1 cellular context compared by ENCODE assay signal in the genomic region with DNA sequence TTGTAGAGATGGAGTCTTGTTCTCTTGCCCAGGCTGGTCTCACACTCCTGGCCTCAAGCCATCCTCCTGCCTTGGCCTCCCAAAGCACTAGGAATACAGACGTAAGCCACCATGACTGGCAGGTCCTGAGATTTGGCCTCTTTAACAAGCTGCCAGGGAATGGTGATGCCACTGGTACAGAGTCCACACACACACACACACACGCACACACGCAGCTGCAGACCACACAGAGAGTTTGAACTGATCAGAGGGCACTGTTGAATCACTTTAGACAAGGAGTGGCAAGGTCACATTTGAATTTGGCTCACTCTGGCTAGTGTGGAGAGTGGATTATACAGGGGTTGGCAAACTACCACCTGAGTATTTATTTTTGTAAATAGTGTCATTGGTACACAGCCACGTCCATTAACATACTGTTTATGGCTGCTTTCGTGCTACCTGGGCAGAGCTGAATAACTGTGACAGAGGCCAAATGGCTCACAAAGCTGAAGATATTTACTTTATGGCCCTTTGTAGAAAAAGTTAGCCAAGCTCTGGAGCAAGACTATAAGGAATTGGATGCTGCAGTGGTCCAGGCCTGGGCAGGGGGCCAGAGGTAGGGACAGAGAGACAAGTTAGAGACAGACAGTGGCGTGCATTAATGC.
TF ChIP-seq lines count a peak whose summit lies in the region.

No MANE protein-coding gene starts in this region.

TF ChIP-seq in HepG2, 621 proteins besides CTCF, POLR2A, EP300 and RAD21 (continued from another document and continues in another):
- TF ChIP-seq, protein P1, sequence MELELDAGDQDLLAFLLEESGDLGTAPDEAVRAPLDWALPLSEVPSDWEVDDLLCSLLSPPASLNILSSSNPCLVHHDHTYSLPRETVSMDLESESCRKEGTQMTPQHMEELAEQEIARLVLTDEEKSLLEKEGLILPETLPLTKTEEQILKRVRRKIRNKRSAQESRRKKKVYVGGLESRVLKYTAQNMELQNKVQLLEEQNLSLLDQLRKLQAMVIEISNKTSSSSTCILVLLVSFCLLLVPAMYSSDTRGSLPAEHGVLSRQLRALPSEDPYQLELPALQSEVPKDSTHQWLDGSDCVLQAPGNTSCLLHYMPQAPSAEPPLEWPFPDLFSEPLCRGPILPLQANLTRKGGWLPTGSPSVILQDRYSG (CRISPR knock-in tag; IDR thresholded peaks at IDR 0.05) = no peak
- no peak for TF ChIP-seq STAG1 (CRISPR knock-in tag; IDR thresholded peaks at IDR 0.05)
- no peak for TF ChIP-seq SAFB2 (CRISPR knock-in tag; IDR thresholded peaks at IDR 0.05; ENCODE audit: borderline replicate concordance, low read depth)
- TF ChIP-seq, protein P2, sequence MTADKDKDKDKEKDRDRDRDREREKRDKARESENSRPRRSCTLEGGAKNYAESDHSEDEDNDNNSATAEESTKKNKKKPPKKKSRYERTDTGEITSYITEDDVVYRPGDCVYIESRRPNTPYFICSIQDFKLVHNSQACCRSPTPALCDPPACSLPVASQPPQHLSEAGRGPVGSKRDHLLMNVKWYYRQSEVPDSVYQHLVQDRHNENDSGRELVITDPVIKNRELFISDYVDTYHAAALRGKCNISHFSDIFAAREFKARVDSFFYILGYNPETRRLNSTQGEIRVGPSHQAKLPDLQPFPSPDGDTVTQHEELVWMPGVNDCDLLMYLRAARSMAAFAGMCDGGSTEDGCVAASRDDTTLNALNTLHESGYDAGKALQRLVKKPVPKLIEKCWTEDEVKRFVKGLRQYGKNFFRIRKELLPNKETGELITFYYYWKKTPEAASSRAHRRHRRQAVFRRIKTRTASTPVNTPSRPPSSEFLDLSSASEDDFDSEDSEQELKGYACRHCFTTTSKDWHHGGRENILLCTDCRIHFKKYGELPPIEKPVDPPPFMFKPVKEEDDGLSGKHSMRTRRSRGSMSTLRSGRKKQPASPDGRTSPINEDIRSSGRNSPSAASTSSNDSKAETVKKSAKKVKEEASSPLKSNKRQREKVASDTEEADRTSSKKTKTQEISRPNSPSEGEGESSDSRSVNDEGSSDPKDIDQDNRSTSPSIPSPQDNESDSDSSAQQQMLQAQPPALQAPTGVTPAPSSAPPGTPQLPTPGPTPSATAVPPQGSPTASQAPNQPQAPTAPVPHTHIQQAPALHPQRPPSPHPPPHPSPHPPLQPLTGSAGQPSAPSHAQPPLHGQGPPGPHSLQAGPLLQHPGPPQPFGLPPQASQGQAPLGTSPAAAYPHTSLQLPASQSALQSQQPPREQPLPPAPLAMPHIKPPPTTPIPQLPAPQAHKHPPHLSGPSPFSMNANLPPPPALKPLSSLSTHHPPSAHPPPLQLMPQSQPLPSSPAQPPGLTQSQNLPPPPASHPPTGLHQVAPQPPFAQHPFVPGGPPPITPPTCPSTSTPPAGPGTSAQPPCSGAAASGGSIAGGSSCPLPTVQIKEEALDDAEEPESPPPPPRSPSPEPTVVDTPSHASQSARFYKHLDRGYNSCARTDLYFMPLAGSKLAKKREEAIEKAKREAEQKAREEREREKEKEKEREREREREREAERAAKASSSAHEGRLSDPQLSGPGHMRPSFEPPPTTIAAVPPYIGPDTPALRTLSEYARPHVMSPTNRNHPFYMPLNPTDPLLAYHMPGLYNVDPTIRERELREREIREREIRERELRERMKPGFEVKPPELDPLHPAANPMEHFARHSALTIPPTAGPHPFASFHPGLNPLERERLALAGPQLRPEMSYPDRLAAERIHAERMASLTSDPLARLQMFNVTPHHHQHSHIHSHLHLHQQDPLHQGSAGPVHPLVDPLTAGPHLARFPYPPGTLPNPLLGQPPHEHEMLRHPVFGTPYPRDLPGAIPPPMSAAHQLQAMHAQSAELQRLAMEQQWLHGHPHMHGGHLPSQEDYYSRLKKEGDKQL (CRISPR knock-in tag; IDR thresholded peaks at IDR 0.05; ENCODE audit: low read depth) = no peak
- no peak for TF ChIP-seq ZFAT (CRISPR knock-in tag; conservative IDR thresholded peaks at IDR 0.05)
- TF ChIP-seq ZNF382 (CRISPR knock-in tag; IDR thresholded peaks at IDR 0.05; ENCODE audit: borderline replicate concordance) = no peak
- TF ChIP-seq HNRNPL (IDR thresholded peaks at IDR 0.05; ENCODE audit: low read depth, low read length) = peak; percentile 79
- no peak for TF ChIP-seq ZNF260 (CRISPR knock-in tag; IDR thresholded peaks at IDR 0.05; ENCODE audit: borderline replicate concordance, low read depth)
- no peak for TF ChIP-seq ZFP62 (CRISPR knock-in tag; IDR thresholded peaks at IDR 0.05)
- TF ChIP-seq ZNF552 (CRISPR knock-in tag; IDR thresholded peaks at IDR 0.05; ENCODE audit: borderline replicate concordance) = no peak
- no peak for TF ChIP-seq ZNF460 (CRISPR knock-in tag; IDR thresholded peaks at IDR 0.05; ENCODE audit: borderline replicate concordance)
- no peak for TF ChIP-seq ZSCAN29 (CRISPR knock-in tag; conservative IDR thresholded peaks at IDR 0.05)
- no peak for TF ChIP-seq SALL2 (CRISPR knock-in tag; IDR thresholded peaks at IDR 0.05)
- TF ChIP-seq, protein P3, sequence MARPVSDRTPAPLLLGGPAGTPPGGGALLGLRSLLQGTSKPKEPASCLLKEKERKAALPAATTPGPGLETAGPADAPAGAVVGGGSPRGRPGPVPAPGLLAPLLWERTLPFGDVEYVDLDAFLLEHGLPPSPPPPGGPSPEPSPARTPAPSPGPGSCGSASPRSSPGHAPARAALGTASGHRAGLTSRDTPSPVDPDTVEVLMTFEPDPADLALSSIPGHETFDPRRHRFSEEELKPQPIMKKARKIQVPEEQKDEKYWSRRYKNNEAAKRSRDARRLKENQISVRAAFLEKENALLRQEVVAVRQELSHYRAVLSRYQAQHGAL (CRISPR knock-in tag; IDR thresholded peaks at IDR 0.05; ENCODE audit: not compliant biosample characterization) = no peak
- TF ChIP-seq, protein P4, sequence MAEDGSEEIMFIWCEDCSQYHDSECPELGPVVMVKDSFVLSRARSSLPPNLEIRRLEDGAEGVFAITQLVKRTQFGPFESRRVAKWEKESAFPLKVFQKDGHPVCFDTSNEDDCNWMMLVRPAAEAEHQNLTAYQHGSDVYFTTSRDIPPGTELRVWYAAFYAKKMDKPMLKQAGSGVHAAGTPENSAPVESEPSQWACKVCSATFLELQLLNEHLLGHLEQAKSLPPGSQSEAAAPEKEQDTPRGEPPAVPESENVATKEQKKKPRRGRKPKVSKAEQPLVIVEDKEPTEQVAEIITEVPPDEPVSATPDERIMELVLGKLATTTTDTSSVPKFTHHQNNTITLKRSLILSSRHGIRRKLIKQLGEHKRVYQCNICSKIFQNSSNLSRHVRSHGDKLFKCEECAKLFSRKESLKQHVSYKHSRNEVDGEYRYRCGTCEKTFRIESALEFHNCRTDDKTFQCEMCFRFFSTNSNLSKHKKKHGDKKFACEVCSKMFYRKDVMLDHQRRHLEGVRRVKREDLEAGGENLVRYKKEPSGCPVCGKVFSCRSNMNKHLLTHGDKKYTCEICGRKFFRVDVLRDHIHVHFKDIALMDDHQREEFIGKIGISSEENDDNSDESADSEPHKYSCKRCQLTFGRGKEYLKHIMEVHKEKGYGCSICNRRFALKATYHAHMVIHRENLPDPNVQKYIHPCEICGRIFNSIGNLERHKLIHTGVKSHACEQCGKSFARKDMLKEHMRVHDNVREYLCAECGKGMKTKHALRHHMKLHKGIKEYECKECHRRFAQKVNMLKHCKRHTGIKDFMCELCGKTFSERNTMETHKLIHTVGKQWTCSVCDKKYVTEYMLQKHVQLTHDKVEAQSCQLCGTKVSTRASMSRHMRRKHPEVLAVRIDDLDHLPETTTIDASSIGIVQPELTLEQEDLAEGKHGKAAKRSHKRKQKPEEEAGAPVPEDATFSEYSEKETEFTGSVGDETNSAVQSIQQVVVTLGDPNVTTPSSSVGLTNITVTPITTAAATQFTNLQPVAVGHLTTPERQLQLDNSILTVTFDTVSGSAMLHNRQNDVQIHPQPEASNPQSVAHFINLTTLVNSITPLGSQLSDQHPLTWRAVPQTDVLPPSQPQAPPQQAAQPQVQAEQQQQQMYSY (CRISPR knock-in tag; IDR thresholded peaks at IDR 0.05) = no peak
- no peak for TF ChIP-seq ZNF816 (CRISPR knock-in tag; IDR thresholded peaks at IDR 0.05; ENCODE audit: borderline replicate concordance)
- no peak for TF ChIP-seq HNRNPLL (IDR thresholded peaks at IDR 0.05; ENCODE audit: low read depth, low read length, poor library complexity, severe bottlenecking)
- TF ChIP-seq, protein P5, sequence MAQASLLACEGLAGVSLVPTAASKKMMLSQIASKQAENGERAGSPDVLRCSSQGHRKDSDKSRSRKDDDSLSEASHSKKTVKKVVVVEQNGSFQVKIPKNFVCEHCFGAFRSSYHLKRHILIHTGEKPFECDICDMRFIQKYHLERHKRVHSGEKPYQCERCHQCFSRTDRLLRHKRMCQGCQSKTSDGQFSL (CRISPR knock-in tag; IDR thresholded peaks at IDR 0.05) = no peak
- TF ChIP-seq ZFP36 (IDR thresholded peaks at IDR 0.05; ENCODE audit: borderline replicate concordance, low read depth, low read length, partially characterized antibody) = no peak
- TF ChIP-seq, protein P6, sequence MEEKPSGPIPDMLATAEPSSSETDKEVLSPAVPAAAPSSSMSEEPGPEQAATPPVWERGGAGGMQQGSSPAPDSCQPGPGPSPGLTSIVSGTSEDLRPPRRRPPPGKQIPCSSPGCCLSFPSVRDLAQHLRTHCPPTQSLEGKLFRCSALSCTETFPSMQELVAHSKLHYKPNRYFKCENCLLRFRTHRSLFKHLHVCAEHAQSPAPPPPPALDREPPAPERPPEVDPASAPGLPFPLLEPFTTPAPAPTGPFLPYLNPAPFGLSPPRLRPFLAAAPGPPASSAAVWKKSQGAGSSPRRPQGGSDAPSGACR (CRISPR knock-in tag; IDR thresholded peaks at IDR 0.05) = no peak
- TF ChIP-seq, protein P7, sequence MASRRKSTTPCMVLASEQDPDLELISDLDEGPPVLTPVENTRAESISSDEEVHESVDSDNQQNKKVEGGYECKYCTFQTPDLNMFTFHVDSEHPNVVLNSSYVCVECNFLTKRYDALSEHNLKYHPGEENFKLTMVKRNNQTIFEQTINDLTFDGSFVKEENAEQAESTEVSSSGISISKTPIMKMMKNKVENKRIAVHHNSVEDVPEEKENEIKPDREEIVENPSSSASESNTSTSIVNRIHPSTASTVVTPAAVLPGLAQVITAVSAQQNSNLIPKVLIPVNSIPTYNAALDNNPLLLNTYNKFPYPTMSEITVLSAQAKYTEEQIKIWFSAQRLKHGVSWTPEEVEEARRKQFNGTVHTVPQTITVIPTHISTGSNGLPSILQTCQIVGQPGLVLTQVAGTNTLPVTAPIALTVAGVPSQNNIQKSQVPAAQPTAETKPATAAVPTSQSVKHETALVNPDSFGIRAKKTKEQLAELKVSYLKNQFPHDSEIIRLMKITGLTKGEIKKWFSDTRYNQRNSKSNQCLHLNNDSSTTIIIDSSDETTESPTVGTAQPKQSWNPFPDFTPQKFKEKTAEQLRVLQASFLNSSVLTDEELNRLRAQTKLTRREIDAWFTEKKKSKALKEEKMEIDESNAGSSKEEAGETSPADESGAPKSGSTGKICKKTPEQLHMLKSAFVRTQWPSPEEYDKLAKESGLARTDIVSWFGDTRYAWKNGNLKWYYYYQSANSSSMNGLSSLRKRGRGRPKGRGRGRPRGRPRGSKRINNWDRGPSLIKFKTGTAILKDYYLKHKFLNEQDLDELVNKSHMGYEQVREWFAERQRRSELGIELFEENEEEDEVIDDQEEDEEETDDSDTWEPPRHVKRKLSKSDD (CRISPR knock-in tag; IDR thresholded peaks at IDR 0.05; ENCODE audit: low read depth) = 0 out of 2 replicates have a peak, but pooled peaks have one; percentile 63
- TF ChIP-seq, protein P8, sequence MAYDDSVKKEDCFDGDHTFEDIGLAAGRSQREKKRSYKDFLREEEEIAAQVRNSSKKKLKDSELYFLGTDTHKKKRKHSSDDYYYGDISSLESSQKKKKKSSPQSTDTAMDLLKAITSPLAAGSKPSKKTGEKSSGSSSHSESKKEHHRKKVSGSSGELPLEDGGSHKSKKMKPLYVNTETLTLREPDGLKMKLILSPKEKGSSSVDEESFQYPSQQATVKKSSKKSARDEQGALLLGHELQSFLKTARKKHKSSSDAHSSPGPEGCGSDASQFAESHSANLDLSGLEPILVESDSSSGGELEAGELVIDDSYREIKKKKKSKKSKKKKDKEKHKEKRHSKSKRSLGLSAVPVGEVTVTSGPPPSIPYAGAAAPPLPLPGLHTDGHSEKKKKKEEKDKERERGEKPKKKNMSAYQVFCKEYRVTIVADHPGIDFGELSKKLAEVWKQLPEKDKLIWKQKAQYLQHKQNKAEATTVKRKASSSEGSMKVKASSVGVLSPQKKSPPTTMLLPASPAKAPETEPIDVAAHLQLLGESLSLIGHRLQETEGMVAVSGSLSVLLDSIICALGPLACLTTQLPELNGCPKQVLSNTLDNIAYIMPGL (CRISPR knock-in tag; IDR thresholded peaks at IDR 0.05; ENCODE audit: borderline replicate concordance in 1 of 2, low read depth in 1 of 2) = peak; percentile 32 to 49; a peak in 1 of 4 replicates
- TF ChIP-seq, protein P9, sequence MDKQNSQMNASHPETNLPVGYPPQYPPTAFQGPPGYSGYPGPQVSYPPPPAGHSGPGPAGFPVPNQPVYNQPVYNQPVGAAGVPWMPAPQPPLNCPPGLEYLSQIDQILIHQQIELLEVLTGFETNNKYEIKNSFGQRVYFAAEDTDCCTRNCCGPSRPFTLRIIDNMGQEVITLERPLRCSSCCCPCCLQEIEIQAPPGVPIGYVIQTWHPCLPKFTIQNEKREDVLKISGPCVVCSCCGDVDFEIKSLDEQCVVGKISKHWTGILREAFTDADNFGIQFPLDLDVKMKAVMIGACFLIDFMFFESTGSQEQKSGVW (CRISPR knock-in tag; IDR thresholded peaks at IDR 0.05; ENCODE audit: borderline replicate concordance) = no peak
- no peak for TF ChIP-seq ZNF143 (CRISPR knock-in tag; IDR thresholded peaks at IDR 0.05)
- TF ChIP-seq NR2F6 (IDR thresholded peaks at IDR 0.05) = peak; percentile 60; the same call in 1 of the 2 replicates
- peak; percentile 68; the same call in 1 of the 2 replicates for TF ChIP-seq NR2F6 (CRISPR knock-in tag; IDR thresholded peaks at IDR 0.05)
- peak; percentile 42; the same call in 1 of the 2 replicates for TF ChIP-seq CHD4 (IDR thresholded peaks at IDR 0.05; ENCODE audit: borderline replicate concordance, low read length)
- no peak for TF ChIP-seq MLLT10 (CRISPR knock-in tag; IDR thresholded peaks at IDR 0.05)
- TF ChIP-seq, protein P10, sequence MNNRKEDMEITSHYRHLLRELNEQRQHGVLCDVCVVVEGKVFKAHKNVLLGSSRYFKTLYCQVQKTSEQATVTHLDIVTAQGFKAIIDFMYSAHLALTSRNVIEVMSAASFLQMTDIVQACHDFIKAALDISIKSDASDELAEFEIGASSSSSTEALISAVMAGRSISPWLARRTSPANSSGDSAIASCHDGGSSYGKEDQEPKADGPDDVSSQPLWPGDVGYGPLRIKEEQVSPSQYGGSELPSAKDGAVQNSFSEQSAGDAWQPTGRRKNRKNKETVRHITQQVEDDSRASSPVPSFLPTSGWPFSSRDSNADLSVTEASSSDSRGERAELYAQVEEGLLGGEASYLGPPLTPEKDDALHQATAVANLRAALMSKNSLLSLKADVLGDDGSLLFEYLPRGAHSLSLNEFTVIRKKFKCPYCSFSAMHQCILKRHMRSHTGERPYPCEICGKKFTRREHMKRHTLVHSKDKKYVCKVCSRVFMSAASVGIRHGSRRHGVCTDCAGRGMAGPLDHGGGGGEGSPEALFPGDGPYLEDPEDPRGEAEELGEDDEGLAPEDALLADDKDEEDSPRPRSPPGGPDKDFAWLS (CRISPR knock-in tag; IDR thresholded peaks at IDR 0.05; ENCODE audit: borderline replicate concordance) = no peak
- TF ChIP-seq ZSCAN22 (CRISPR knock-in tag; IDR thresholded peaks at IDR 0.05) = no peak
- 0 out of 2 replicates have a peak, but pooled peaks have one; percentile 52 for TF ChIP-seq ERF (CRISPR knock-in tag; IDR thresholded peaks at IDR 0.05)
- no peak for TF ChIP-seq RFX3 (CRISPR knock-in tag; IDR thresholded peaks at IDR 0.05)
- TF ChIP-seq ZNF317 (CRISPR knock-in tag; IDR thresholded peaks at IDR 0.05) = 0 out of 2 replicates have a peak, but pooled peaks have one; percentile 27
